In the genomic region with DNA sequence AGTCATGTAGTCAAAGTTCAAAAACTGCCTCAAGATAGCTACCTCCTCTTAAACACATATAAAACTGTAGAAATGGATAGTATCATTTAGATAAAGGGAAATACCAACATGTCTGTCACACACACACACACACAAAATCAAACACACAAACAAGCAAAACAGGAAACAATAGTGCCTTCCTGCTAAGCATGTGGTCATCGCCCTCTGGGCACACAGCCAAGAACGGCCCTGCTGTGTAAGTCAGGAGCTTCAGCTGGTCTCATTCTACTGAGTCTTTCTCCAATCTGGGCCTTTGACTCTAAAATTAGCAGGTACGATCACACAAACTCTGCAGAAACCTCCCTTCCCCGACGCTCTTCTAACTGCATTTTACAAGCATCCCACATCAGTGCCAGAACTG, we compare ENCODE assay signal across 7 cellular contexts.
DNase-seq lines count a peak whose midpoint lies in the region; ATAC-seq and TF ChIP-seq lines count a peak whose summit lies in the region.

No MANE protein-coding gene starts in this region.

- intact Hi-C loops in gastrocnemius medialis (cut with DNase I; ENCODE audit: low total_unique reads): no loop called here

- DNase-seq in NCI-H748 treated with DMSO at 0.1 percent for 48 hours (lab: John Stamatoyannopoulos, UW): peak; percentile 66
- DNase-seq in fibroblast of gingiva (ENCODE audit: low read depth): peak; percentile 7
- DNase-seq in renal cortical epithelial cell (ENCODE audit: low read depth): peak; percentile 23
- DNase-seq in gastrocnemius medialis: no peak

- no peak overlapping the region for H3K4me3 ChIP-seq in HEK293 (ENCODE audit: low read depth, low read length)
- H3K4me3 ChIP-seq in gastrocnemius medialis: no peak overlapping the region

- H3K9me3 ChIP-seq in HEK293 (ENCODE audit: control insufficient read depth, insufficient read depth, low read depth, low read length) (no peaks in the 10 kb centered on the region), gastrocnemius medialis (no peaks in the 10 kb centered on the region)

- TF ChIP-seq POLR2A in gastrocnemius medialis (IDR thresholded peaks at IDR 0.05): no peak

- in situ Hi-C loops in gastrocnemius medialis (cut with MboI; ENCODE audit: low sequenced_read_pairs in 4 of 4): no loop called here

- TF ChIP-seq CTCF in HEK293 (tag by site-specific recombination; IDR thresholded peaks at IDR 0.05) (no peak), gastrocnemius medialis (IDR thresholded peaks at IDR 0.05 in 4 of 5, conservative IDR thresholded peaks at IDR 0.05 in 1 of 5) (no peak)

- POLR2A ChIA-PET in HEK293 (lab: Yijun Ruan, JAX): no interaction called here

- H3K27ac ChIP-seq in HEK293 (ENCODE audit: extremely low read depth, low read depth, low read length): no peak overlapping the region
- H3K27ac ChIP-seq in gastrocnemius medialis: no peak overlapping the region

- H3K36me3 ChIP-seq in HEK293 (ENCODE audit: control insufficient read depth in 2 of 2, insufficient read depth in 1 of 2, low read length in 2 of 2) (no peaks in the 10 kb centered on the region), gastrocnemius medialis (no peaks in the 10 kb centered on the region)

- H3K27me3 ChIP-seq in gastrocnemius medialis: no peaks in the 10 kb centered on the region

- H3K4me1 ChIP-seq in HEK293 (ENCODE audit: control insufficient read depth, insufficient read depth, low read length): peaks cover 6% of the 10 kb centered on the region
- H3K4me1 ChIP-seq in gastrocnemius medialis: no peaks in the 10 kb centered on the region

- no peak for ATAC-seq in HG03280 (IDR thresholded peaks at IDR 0.05; ENCODE audit: unreplicated experiment)
- ATAC-seq in gastrocnemius medialis: no peak
- no peak for ATAC-seq in GM21576 (IDR thresholded peaks at IDR 0.05; ENCODE audit: unreplicated experiment)

- CTCF ChIA-PET in HEK293 (lab: Yijun Ruan, JAX): no interaction called here

TF ChIP-seq in HEK293, 187 proteins besides CTCF, POLR2A, EP300 and RAD21:
- TF ChIP-seq OVOL3 (tag by site-specific recombination; IDR thresholded peaks at IDR 0.05) (no peak), ZIC2 (tag by site-specific recombination; IDR thresholded peaks at IDR 0.05) (peak; percentile 37; the same call in 1 of the 2 replicates), SP7 (tag by site-specific recombination; IDR thresholded peaks at IDR 0.05) (0 out of 2 replicates have a peak, but pooled peaks have one; percentile 26), ZFP69B (tag by site-specific recombination; IDR thresholded peaks at IDR 0.05) (no peak), ZNF660 (tag by site-specific recombination; IDR thresholded peaks at IDR 0.05) (peak; percentile 27; the same call in 1 of the 2 replicates), GFI1B (tag by site-specific recombination; IDR thresholded peaks at IDR 0.05) (0 out of 2 replicates have a peak, but pooled peaks have one; percentile 15)
- TF ChIP-seq, protein P1, sequence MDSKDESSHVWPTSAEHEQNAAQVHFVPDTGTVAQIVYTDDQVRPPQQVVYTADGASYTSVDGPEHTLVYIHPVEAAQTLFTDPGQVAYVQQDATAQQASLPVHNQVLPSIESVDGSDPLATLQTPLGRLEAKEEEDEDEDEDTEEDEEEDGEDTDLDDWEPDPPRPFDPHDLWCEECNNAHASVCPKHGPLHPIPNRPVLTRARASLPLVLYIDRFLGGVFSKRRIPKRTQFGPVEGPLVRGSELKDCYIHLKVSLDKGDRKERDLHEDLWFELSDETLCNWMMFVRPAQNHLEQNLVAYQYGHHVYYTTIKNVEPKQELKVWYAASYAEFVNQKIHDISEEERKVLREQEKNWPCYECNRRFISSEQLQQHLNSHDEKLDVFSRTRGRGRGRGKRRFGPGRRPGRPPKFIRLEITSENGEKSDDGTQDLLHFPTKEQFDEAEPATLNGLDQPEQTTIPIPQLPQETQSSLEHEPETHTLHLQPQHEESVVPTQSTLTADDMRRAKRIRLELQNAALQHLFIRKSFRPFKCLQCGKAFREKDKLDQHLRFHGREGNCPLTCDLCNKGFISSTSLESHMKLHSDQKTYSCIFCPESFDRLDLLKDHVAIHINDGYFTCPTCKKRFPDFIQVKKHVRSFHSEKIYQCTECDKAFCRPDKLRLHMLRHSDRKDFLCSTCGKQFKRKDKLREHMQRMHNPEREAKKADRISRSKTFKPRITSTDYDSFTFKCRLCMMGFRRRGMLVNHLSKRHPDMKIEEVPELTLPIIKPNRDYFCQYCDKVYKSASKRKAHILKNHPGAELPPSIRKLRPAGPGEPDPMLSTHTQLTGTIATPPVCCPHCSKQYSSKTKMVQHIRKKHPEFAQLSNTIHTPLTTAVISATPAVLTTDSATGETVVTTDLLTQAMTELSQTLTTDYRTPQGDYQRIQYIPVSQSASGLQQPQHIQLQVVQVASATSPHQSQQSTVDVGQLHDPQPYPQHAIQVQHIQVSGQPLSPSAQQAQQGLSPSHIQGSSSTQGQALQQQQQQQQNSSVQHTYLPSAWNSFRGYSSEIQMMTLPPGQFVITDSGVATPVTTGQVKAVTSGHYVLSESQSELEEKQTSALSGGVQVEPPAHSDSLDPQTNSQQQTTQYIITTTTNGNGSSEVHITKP (tag by site-specific recombination; IDR thresholded peaks at IDR 0.05): peak; percentile 70
- TF ChIP-seq, protein P2, sequence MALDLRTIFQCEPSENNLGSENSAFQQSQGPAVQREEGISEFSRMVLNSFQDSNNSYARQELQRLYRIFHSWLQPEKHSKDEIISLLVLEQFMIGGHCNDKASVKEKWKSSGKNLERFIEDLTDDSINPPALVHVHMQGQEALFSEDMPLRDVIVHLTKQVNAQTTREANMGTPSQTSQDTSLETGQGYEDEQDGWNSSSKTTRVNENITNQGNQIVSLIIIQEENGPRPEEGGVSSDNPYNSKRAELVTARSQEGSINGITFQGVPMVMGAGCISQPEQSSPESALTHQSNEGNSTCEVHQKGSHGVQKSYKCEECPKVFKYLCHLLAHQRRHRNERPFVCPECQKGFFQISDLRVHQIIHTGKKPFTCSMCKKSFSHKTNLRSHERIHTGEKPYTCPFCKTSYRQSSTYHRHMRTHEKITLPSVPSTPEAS (tag by site-specific recombination; IDR thresholded peaks at IDR 0.05): peak; percentile 14; the same call in 1 of the 2 replicates
- TF ChIP-seq, protein P3, sequence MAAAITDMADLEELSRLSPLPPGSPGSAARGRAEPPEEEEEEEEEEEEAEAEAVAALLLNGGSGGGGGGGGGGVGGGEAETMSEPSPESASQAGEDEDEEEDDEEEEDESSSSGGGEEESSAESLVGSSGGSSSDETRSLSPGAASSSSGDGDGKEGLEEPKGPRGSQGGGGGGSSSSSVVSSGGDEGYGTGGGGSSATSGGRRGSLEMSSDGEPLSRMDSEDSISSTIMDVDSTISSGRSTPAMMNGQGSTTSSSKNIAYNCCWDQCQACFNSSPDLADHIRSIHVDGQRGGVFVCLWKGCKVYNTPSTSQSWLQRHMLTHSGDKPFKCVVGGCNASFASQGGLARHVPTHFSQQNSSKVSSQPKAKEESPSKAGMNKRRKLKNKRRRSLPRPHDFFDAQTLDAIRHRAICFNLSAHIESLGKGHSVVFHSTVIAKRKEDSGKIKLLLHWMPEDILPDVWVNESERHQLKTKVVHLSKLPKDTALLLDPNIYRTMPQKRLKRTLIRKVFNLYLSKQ (tag by site-specific recombination; IDR thresholded peaks at IDR 0.05; ENCODE audit: borderline replicate concordance): no peak

Comparison
In these comparisons a context has a peak if more than half of its experiments do, and no peak if none do; other contexts are left out.
1. DNase-seq: peak in NCI-H748 treated with DMSO at 0.1 percent for 48 hours (single experiment), fibroblast of gingiva (single experiment) and renal cortical epithelial cell (single experiment); none in gastrocnemius medialis (0 of 2).